11 cellular contexts compared by ENCODE assay signal in genomic region chr16:68736561-68736960, GRCh38. TPM values are rescaled to one million over a fixed set of nuclear protein-coding genes. Genes with fewer than 3 reads are reported as not detected.
DNase-seq lines count a peak whose midpoint lies in the region; ATAC-seq and TF ChIP-seq lines count a peak whose summit lies in the region.
"Had no signal": no experiment of that assay in that cellular context is flagged by ENCODE, and none has a peak within 500 bp of the region (broad histone marks: within the 10 kb centered on the region; RNA-seq: fewer than 3 reads in every experiment).

No MANE protein-coding gene starts in this region.

- no peaks in the 10 kb centered on the region for H3K9me3 Mint-ChIP-seq in activated naive CD4-positive, alpha-beta T cell treated with anti-CD3 and anti-CD28 coated beads, Interleukin-2, amount 10 ng/mL, durations not matched to agents 7 days and 5 days
- no peaks in the 10 kb centered on the region for H3K9me3 Mint-ChIP-seq in activated naive CD4-positive, alpha-beta T cell treated with anti-CD3 and anti-CD28 coated beads, Interleukin-2, amount 50 U/mL, for 72 hours
- no peaks in the 10 kb centered on the region for H3K9me3 Mint-ChIP-seq in activated naive CD8-positive, alpha-beta T cell treated with anti-CD3 and anti-CD28 coated beads, Interleukin-2, amount 10 ng/mL, durations not matched to agents 7 days and 5 days

- CTCF ChIA-PET in activated naive CD4-positive, alpha-beta T cell treated with anti-CD3 and anti-CD28 coated beads, Interleukin-2, amount 10 ng/mL, durations not matched to agents 7 days and 5 days (lab: Charles Lee), result interaction anchor here (1.0 kb wide), 1 partner anchor 61 kb away, joined by 3 read pairs; no protein-coding TSS in a partner anchor

- H2AK5ac ChIP-seq in mesendoderm (ENCODE audit: low read length), result no peak overlapping the region

- no peak for TF ChIP-seq EP300 in suprapubic skin (IDR thresholded peaks at IDR 0.05)

- H2BK15ac ChIP-seq in mesendoderm (replicated peaks; ENCODE audit: low read depth), result no peak overlapping the region

- no peak overlapping the region for H2BK120ac ChIP-seq in mesendoderm (ENCODE audit: low read depth, low read length)

- no peak overlapping the region for H3K4me2 ChIP-seq in mesendoderm (ENCODE audit: low read length)
- H3K4me2 ChIP-seq: KMS-11 had no signal

- H3K56ac ChIP-seq in mesendoderm (ENCODE audit: low read length), result peak overlapping the region; percentile 25

- H3K27ac Mint-ChIP-seq in activated naive CD4-positive, alpha-beta T cell treated with anti-CD3 and anti-CD28 coated beads, Interleukin-2, amount 10 ng/mL, durations not matched to agents 7 days and 5 days, result no peak overlapping the region
- H3K27ac Mint-ChIP-seq in activated naive CD4-positive, alpha-beta T cell treated with anti-CD3 and anti-CD28 coated beads, Interleukin-2, amount 50 U/mL, for 72 hours, result peak overlapping the region in 1 of 2 donors; percentile 89
- H3K27ac Mint-ChIP-seq in activated naive CD8-positive, alpha-beta T cell treated with anti-CD3 and anti-CD28 coated beads, Interleukin-2, amount 10 ng/mL, durations not matched to agents 7 days and 5 days, result no peak overlapping the region

- POLR2A ChIA-PET in activated naive CD8-positive, alpha-beta T cell treated with anti-CD3 and anti-CD28 coated beads, Interleukin-2, amount 10 ng/mL, durations not matched to agents 7 days and 5 days (lab: Charles Lee), result no interaction called here

- H3K4me1 ChIP-seq in mesendoderm (ENCODE audit: control insufficient read depth, low read depth, low read length) (peaks cover 6% of the 10 kb centered on the region), suprapubic skin (peaks cover 35% of the 10 kb centered on the region)

- no peak for DNase-seq in activated naive CD4-positive, alpha-beta T cell treated with anti-CD3 and anti-CD28 coated beads, Interleukin-2, amount 10 ng/mL, durations not matched to agents 7 days and 5 days
- no peak for DNase-seq in activated naive CD4-positive, alpha-beta T cell treated with anti-CD3 and anti-CD28 coated beads, Interleukin-2, amount 50 U/mL, for 72 hours (ENCODE audit: low spot score in 2 of 2)
- no peak for DNase-seq in activated naive CD8-positive, alpha-beta T cell treated with anti-CD3 and anti-CD28 coated beads, Interleukin-2, amount 10 ng/mL, durations not matched to agents 7 days and 5 days
- DNase-seq in mesendoderm, result no peak
- no peak for DNase-seq in suprapubic skin (ENCODE audit: low spot score in 2 of 2)
- DNase-seq in NCI-H748 treated with DMSO at 0.1 percent for 48 hours (lab: John Stamatoyannopoulos, UW), result no peak
- no peak for DNase-seq in WERI-Rb-1
- DNase-seq: activated effector memory CD4-positive, alpha-beta T cell treated with Interleukin-2 at 50 U/mL for 16 hours; SHP77 had no signal

- H3K4ac ChIP-seq in mesendoderm (ENCODE audit: low read depth, low read length), result no peak overlapping the region

- no peak overlapping the region for H4K8ac ChIP-seq in mesendoderm (ENCODE audit: low read depth, low read length)

- H3K36me3 Mint-ChIP-seq in activated naive CD4-positive, alpha-beta T cell treated with anti-CD3 and anti-CD28 coated beads, Interleukin-2, amount 10 ng/mL, durations not matched to agents 7 days and 5 days, result no peaks in the 10 kb centered on the region
- H3K36me3 Mint-ChIP-seq in activated naive CD4-positive, alpha-beta T cell treated with anti-CD3 and anti-CD28 coated beads, Interleukin-2, amount 50 U/mL, for 72 hours, result peaks cover 0 to 5% of the 10 kb centered on the region in 2 donors
- peaks cover 2% of the 10 kb centered on the region for H3K36me3 Mint-ChIP-seq in activated naive CD8-positive, alpha-beta T cell treated with anti-CD3 and anti-CD28 coated beads, Interleukin-2, amount 10 ng/mL, durations not matched to agents 7 days and 5 days

- no peak overlapping the region for H2BK5ac ChIP-seq in mesendoderm (ENCODE audit: low read length)

- no peak overlapping the region for H3K4me3 ChIP-seq in mesendoderm (ENCODE audit: low read length)
- peak overlapping the region; percentile 60 for H3K4me3 ChIP-seq in suprapubic skin
- H3K4me3 ChIP-seq in WERI-Rb-1 (ENCODE audit: low read depth, low read length), result no peak overlapping the region

- H3K27me3 ChIP-seq in mesendoderm (ENCODE audit: insufficient read depth, low read length, poor library complexity) (no peaks in the 10 kb centered on the region), suprapubic skin (peaks cover 30% of the 10 kb centered on the region), WERI-Rb-1 (ENCODE audit: insufficient read depth, low read depth, severe bottlenecking) (no peaks in the 10 kb centered on the region)

- no peak overlapping the region for H3K18ac ChIP-seq in mesendoderm (ENCODE audit: low read length)

- no peak for TF ChIP-seq POLR2A in suprapubic skin (IDR thresholded peaks at IDR 0.05)

- H3K79me1 ChIP-seq in mesendoderm (ENCODE audit: low read length), result no peaks in the 10 kb centered on the region

- peaks cover 9% of the 10 kb centered on the region for H3K4me1 Mint-ChIP-seq in activated naive CD4-positive, alpha-beta T cell treated with anti-CD3 and anti-CD28 coated beads, Interleukin-2, amount 10 ng/mL, durations not matched to agents 7 days and 5 days
- H3K4me1 Mint-ChIP-seq in activated naive CD8-positive, alpha-beta T cell treated with anti-CD3 and anti-CD28 coated beads, Interleukin-2, amount 10 ng/mL, durations not matched to agents 7 days and 5 days, result peaks cover 5% of the 10 kb centered on the region

- no peak for ATAC-seq in activated naive CD4-positive, alpha-beta T cell treated with anti-CD3 and anti-CD28 coated beads, Interleukin-2, amount 50 U/mL, for 72 hours
- no peak for ATAC-seq in activated naive CD8-positive, alpha-beta T cell treated with anti-CD3 and anti-CD28 coated beads, Interleukin-2, amount 10 ng/mL, durations not matched to agents 7 days and 5 days (ENCODE audit: low read depth)
- ATAC-seq in HG03025 (IDR thresholded peaks at IDR 0.05; ENCODE audit: low FRiP score, unreplicated experiment), result no peak

- no peak overlapping the region for H4K5ac ChIP-seq in mesendoderm (ENCODE audit: low read length)

- H3K36me3 ChIP-seq in mesendoderm (ENCODE audit: control insufficient read depth, insufficient read depth, low read length) (no peaks in the 10 kb centered on the region), suprapubic skin (no peaks in the 10 kb centered on the region), WERI-Rb-1 (no peaks in the 10 kb centered on the region)

- H3K27me3 Mint-ChIP-seq in activated naive CD4-positive, alpha-beta T cell treated with anti-CD3 and anti-CD28 coated beads, Interleukin-2, amount 10 ng/mL, durations not matched to agents 7 days and 5 days, result peaks cover 69% of the 10 kb centered on the region
- peaks cover 32% of the 10 kb centered on the region for H3K27me3 Mint-ChIP-seq in activated naive CD8-positive, alpha-beta T cell treated with anti-CD3 and anti-CD28 coated beads, Interleukin-2, amount 10 ng/mL, durations not matched to agents 7 days and 5 days

- peak overlapping the region; percentile 17 for H3K4me3 Mint-ChIP-seq in activated naive CD4-positive, alpha-beta T cell treated with anti-CD3 and anti-CD28 coated beads, Interleukin-2, amount 10 ng/mL, durations not matched to agents 7 days and 5 days
- peak overlapping the region; percentile 71 for H3K4me3 Mint-ChIP-seq in activated naive CD8-positive, alpha-beta T cell treated with anti-CD3 and anti-CD28 coated beads, Interleukin-2, amount 10 ng/mL, durations not matched to agents 7 days and 5 days

- no peak overlapping the region for H3K23ac ChIP-seq in mesendoderm (ENCODE audit: low read length)

- H3K9me3 ChIP-seq in suprapubic skin (no peaks in the 10 kb centered on the region), WERI-Rb-1 (ENCODE audit: severe bottlenecking) (no peaks in the 10 kb centered on the region)

- H3K27ac ChIP-seq in mesendoderm (ENCODE audit: low read depth, low read length) (no peak overlapping the region), suprapubic skin (no peak overlapping the region), WERI-Rb-1 (no peak overlapping the region)
- H3K27ac ChIP-seq: KMS-11 had no signal

- H3K9ac ChIP-seq in mesendoderm (ENCODE audit: low read length), result no peak overlapping the region
- H3K9ac ChIP-seq: KMS-11 had no signal

- TF ChIP-seq CTCF in suprapubic skin (IDR thresholded peaks at IDR 0.05) (no peak), WERI-Rb-1 (IDR thresholded peaks at IDR 0.05; ENCODE audit: low read depth, low read length) (no peak)

- no CpG with 5 or more reads among the region's 12 CpGs for WGBS in mesendoderm (ENCODE audit: extremely low coverage, insufficient coverage, low lambda C conversion rate)
- WGBS in suprapubic skin, result 83% methylated on average over 12 of the region's 12 CpGs

- H3K79me2 ChIP-seq in mesendoderm (ENCODE audit: control insufficient read depth, insufficient read depth, low read length), result peaks cover 9% of the 10 kb centered on the region

RNA-seq across cellular contexts. Expression of gene CDH1, which starts 0.5 kb away (rescaled TPM):
- 10 to 100 TPM in 1 of 2 donors, 1 to 10 TPM in 1; 1.1 to 14.9 TPM for total RNA-seq in activated naive CD4-positive, alpha-beta T cell treated with anti-CD3 and anti-CD28 coated beads, Interleukin-2, amount 50 U/mL, for 72 hours
- under 1 TPM; 0.51 to 0.58 TPM for total RNA-seq in activated naive CD8-positive, alpha-beta T cell treated with anti-CD3 and anti-CD28 coated beads, Interleukin-2, amount 10 ng/mL, durations not matched to agents 7 days and 5 days
- 107 TPM for polyA plus RNA-seq in mesendoderm (2013, experiment 1 of 2)
- polyA plus RNA-seq in mesendoderm (2013, experiment 2 of 2), result 108 TPM
- 100 to 1,000 TPM; 175 to 248 (median 223) TPM for total RNA-seq in suprapubic skin

Comparison
In these comparisons a context has a peak if more than half of its experiments do, and no peak if none do; other contexts are left out.
1. RNA of gene CDH1, which starts 0.5 kb away (total RNA-seq): 175 to 248 TPM in suprapubic skin; 1.1 to 14.9 TPM in activated naive CD4-positive, alpha-beta T cell treated with anti-CD3 and anti-CD28 coated beads, Interleukin-2, amount 50 U/mL, for 72 hours and 0.51 to 0.58 TPM in activated naive CD8-positive, alpha-beta T cell treated with anti-CD3 and anti-CD28 coated beads, Interleukin-2, amount 10 ng/mL, durations not matched to agents 7 days and 5 days; every median in the first group is over 10 times any median in the second.